8 cellular contexts compared by ENCODE assay signal in the genomic region with DNA sequence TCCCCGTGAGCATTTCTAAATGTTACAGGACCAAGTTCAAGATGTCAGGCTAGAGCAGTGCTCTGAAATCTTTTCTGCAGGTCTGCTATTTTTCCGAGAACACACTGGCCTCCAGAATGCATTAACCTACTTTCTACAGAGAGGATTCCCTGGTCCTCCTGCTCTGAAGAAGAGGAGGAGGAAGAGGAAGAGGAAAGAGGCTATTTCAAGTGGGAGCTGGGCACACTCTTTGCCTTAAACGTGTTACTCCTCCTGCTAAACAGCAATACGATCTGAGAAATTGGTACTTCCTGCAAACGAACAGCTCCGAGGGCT.
DNase-seq lines count a peak whose midpoint lies in the region; ATAC-seq and TF ChIP-seq lines count a peak whose summit lies in the region.

No MANE protein-coding gene starts in this region.

- no peak for DNase-seq in SJCRH30
- no peak for DNase-seq in esophagus squamous epithelium (lab: John Stamatoyannopoulos, UW)
- no peak for DNase-seq in prostate gland (ENCODE audit: low spot score)
- DNase-seq in DMS114 treated with DMSO at 0.1 percent for 48 hours (lab: John Stamatoyannopoulos, UW; ENCODE audit: unreplicated experiment), result no peak
- DNase-seq in KG1 (lab: John Stamatoyannopoulos, UW), result no peak

- no peaks in the 10 kb centered on the region for H3K27me3 ChIP-seq in SJCRH30
- peaks cover 0 to 89% (median 0%) of the 10 kb centered on the region in 4 donors for H3K27me3 ChIP-seq in esophagus squamous epithelium
- H3K27me3 ChIP-seq in prostate gland (replicated peaks; ENCODE audit: insufficient read depth), result no peaks in the 10 kb centered on the region

- 0 to 3% methylated on average over 6 of the region's 6 CpGs for WGBS in esophagus squamous epithelium, 2 donors
- 0% methylated on average over 6 of the region's 6 CpGs for whole genome bisulfite sequencing in prostate gland

- no peak for ATAC-seq in GM18505 (IDR thresholded peaks at IDR 0.05; ENCODE audit: unreplicated experiment)
- ATAC-seq in HG03135 (IDR thresholded peaks at IDR 0.05; ENCODE audit: unreplicated experiment), result no peak

- H3K4me1 ChIP-seq in ES-I3 (ENCODE audit: insufficient read depth, low read length), result 0 out of 2 replicates have a peak, but pooled peaks cover 5% of the 10 kb centered on the region
- no peaks in the 10 kb centered on the region for H3K4me1 ChIP-seq in SJCRH30
- peaks cover 0 to 14% (median 9%) of the 10 kb centered on the region in 3 donors for H3K4me1 ChIP-seq in esophagus squamous epithelium
- H3K4me1 ChIP-seq in prostate gland (replicated peaks), result peaks cover 4% of the 10 kb centered on the region

- H3K9me3 ChIP-seq in ES-I3 (ENCODE audit: control insufficient read depth, insufficient read depth, low read length) (no peaks in the 10 kb centered on the region), SJCRH30 (replicated peaks) (no peaks in the 10 kb centered on the region), esophagus squamous epithelium (no peaks in the 10 kb centered on the region), prostate gland (no peaks in the 10 kb centered on the region)

- peak overlapping the region; percentile 89 for H3K9ac ChIP-seq in ES-I3 (ENCODE audit: low read depth, low read length)

- H3K36me3 ChIP-seq in ES-I3 (ENCODE audit: insufficient read depth, low read length) (no peaks in the 10 kb centered on the region), SJCRH30 (no peaks in the 10 kb centered on the region), esophagus squamous epithelium (no peaks in the 10 kb centered on the region), prostate gland (no peaks in the 10 kb centered on the region)

- peak overlapping the region; percentile 59 for H3K4me3 ChIP-seq in SJCRH30
- peak overlapping the region; percentile 18 to 63 (median 38) for H3K4me3 ChIP-seq in esophagus squamous epithelium
- H3K4me3 ChIP-seq in prostate gland, result peak overlapping the region; percentile 27 to 28

- TF ChIP-seq CTCF in esophagus squamous epithelium (IDR thresholded peaks at IDR 0.05), result no peak
- TF ChIP-seq CTCF in prostate gland (IDR thresholded peaks at IDR 0.05), result no peak

- H3K27ac ChIP-seq in SJCRH30 (peak overlapping the region; percentile 29; the same call in 1 of the 2 replicates), esophagus squamous epithelium (no peak overlapping the region), prostate gland (peak overlapping the region in 1 of 2 donors; percentile 3)

- TF ChIP-seq POLR2A in esophagus squamous epithelium (IDR thresholded peaks at IDR 0.05) (no peak), prostate gland (IDR thresholded peaks at IDR 0.05) (no peak), GM18505 (IDR thresholded peaks at IDR 0.05; ENCODE audit: borderline replicate concordance, extremely low read depth, insufficient read depth, insufficient read length) (no peak)

- intact Hi-C loops in esophagus squamous epithelium (cut with DNase I), result no loop called here
- intact Hi-C loops in prostate gland (cut with DNase I), result no loop called here
